ENCODE assay signal across 25 cellular contexts in the genomic region with DNA sequence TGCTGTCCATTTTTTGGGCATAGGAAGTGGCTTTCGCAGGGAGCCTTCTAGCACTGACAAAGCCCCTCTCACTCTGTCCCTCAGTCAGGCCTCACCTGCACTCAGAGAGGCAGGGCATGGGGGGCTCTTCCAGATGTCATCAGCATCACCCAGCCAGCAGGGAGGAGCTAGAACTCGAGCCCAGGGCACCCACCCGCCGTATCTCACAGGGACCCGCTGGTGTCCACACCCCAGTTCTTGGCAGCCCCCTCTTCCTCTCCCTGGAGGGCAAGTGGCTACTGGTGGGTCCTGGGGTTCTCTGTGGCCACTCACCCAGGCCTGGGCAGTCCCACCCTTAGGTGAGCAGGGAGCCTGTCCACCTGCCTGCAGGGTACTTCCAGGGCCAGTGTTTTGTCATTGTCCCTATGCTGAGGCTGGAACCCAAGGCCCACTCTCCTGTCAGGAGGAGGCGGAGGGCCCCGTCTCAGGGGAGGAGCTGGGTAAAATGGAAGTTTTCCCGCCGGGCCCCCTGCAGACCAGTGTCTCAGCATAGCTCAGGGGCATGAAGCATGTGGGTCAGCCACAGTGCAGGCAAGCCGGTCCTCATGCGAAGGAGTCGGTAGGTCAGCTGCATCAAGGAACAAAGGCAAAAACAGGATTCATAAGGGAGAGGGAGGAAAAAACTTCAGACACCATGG. TPM values are rescaled to one million over a fixed set of nuclear protein-coding genes. Genes with fewer than 3 reads are reported as not detected.
DNase-seq lines count a peak whose midpoint lies in the region; ATAC-seq, FAIRE-seq and TF ChIP-seq lines count a peak whose summit lies in the region.
"Had no signal": no experiment of that assay in that cellular context is flagged by ENCODE, and none has a peak within 500 bp of the region (broad histone marks: within the 10 kb centered on the region; RNA-seq: fewer than 3 reads in every experiment).

No MANE protein-coding gene starts in this region.

- H3K9me3 Mint-ChIP-seq in activated naive CD4-positive, alpha-beta T cell treated with anti-CD3 and anti-CD28 coated beads, Interleukin-2, amount 50 U/mL, for 24 hours, result no peaks in the 10 kb centered on the region
- no peaks in the 10 kb centered on the region for H3K9me3 Mint-ChIP-seq in activated naive CD4-positive, alpha-beta T cell treated with anti-CD3 and anti-CD28 coated beads, Interleukin-2, amount 50 U/mL, for 72 hours
- H3K9me3 Mint-ChIP-seq: CD4-positive, CD25-positive, alpha-beta regulatory T cell had no signal

- H3K27me3 ChIP-seq in H7 (ENCODE audit: control insufficient read depth, insufficient read depth, low read length) (peaks cover 5% of the 10 kb centered on the region), spleen (replicated peaks in 1 of 7) (peaks cover 0 to 17% (median 0%) of the 10 kb centered on the region in 7 donors), dorsolateral prefrontal cortex (no peaks in the 10 kb centered on the region)
- H3K27me3 ChIP-seq: BE2C, SJSA1 had no signal

- H3K4me1 Mint-ChIP-seq in activated naive CD4-positive, alpha-beta T cell treated with anti-CD3 and anti-CD28 coated beads, Interleukin-2, amount 50 U/mL, for 24 hours, result peaks cover 26% of the 10 kb centered on the region

- no peak overlapping the region for H3K4me3 Mint-ChIP-seq in activated naive CD4-positive, alpha-beta T cell treated with anti-CD3 and anti-CD28 coated beads, Interleukin-2, amount 50 U/mL, for 24 hours
- H3K4me3 Mint-ChIP-seq: CD4-positive, CD25-positive, alpha-beta regulatory T cell had no signal

- no peak for DNase-seq in activated naive CD4-positive, alpha-beta T cell treated with anti-CD3 and anti-CD28 coated beads, Interleukin-2, amount 50 U/mL, for 72 hours (ENCODE audit: low spot score in 2 of 2)
- DNase-seq in H7 (peak; percentile 72), kidney (peak; percentile 53), Ammon's horn (ENCODE audit: low spot score) (no peak), spleen (no peak), dorsolateral prefrontal cortex (no peak)
- DNase-seq: BE2C; CD4-positive, CD25-positive, alpha-beta regulatory T cell; GOT3; NCI-H1048; NCI-H1417; NCI-H1694; NCI-H2081; NCI-H2227 treated with DMSO at 0.1 percent for 48 hours; NCI-H526 treated with DMSO at 0.1 percent for 48 hours; PC-9 had no signal

- no peaks in the 10 kb centered on the region for H3K36me3 ChIP-seq in H7 (replicated peaks; ENCODE audit: control insufficient read depth, insufficient read depth, low read length)
- no peaks in the 10 kb centered on the region for H3K36me3 ChIP-seq in kidney (ENCODE audit: control insufficient read depth in 1 of 2, insufficient read depth in 2 of 2, low read length in 2 of 2)
- H3K36me3 ChIP-seq in spleen, result no peaks in the 10 kb centered on the region
- H3K36me3 ChIP-seq: BE2C, SJSA1 had no signal

- FAIRE-seq in kidney (lab: Jason Lieb, UNC), result no peak
- FAIRE-seq: D721Med, G401.6 had no signal

- TF ChIP-seq CTCF in kidney (IDR thresholded peaks at IDR 0.05; ENCODE audit: borderline replicate concordance, extremely low read depth, insufficient read depth), result no peak
- TF ChIP-seq CTCF in spleen (IDR thresholded peaks at IDR 0.05 in 8 of 11, conservative IDR thresholded peaks at IDR 0.05 in 3 of 11), result no peak
- no peak for TF ChIP-seq CTCF in dorsolateral prefrontal cortex (IDR thresholded peaks at IDR 0.05 in 54 of 56, conservative IDR thresholded peaks at IDR 0.05 in 2 of 56; ENCODE audit: low read depth in 1 of 56, partially characterized antibody in 56 of 56)

- H3K9ac ChIP-seq in kidney (ENCODE audit: low read length in 2 of 2), result no peak overlapping the region

- H3K4me1 ChIP-seq in kidney (ENCODE audit: control insufficient read depth in 1 of 2, insufficient read depth in 1 of 2, low read depth in 1 of 2, low read length in 2 of 2), result peaks cover 14 to 25% of the 10 kb centered on the region in 2 donors
- peaks cover 0 to 62% (median 38%) of the 10 kb centered on the region in 6 donors for H3K4me1 ChIP-seq in spleen
- H3K4me1 ChIP-seq: BE2C, SJSA1 had no signal

- no peak overlapping the region for H3K27ac ChIP-seq in kidney (ENCODE audit: low read depth in 2 of 2, low read length in 2 of 2)
- H3K27ac ChIP-seq in spleen, result peak overlapping the region in 1 of 8 donors; percentile 65
- H3K27ac ChIP-seq in dorsolateral prefrontal cortex, result no peak overlapping the region
- H3K27ac ChIP-seq: 22Rv1, PC-9, SJSA1 had no signal

- H3K36me3 Mint-ChIP-seq in activated naive CD4-positive, alpha-beta T cell treated with anti-CD3 and anti-CD28 coated beads, Interleukin-2, amount 50 U/mL, for 24 hours, result no peaks in the 10 kb centered on the region
- no peaks in the 10 kb centered on the region for H3K36me3 Mint-ChIP-seq in activated naive CD4-positive, alpha-beta T cell treated with anti-CD3 and anti-CD28 coated beads, Interleukin-2, amount 50 U/mL, for 72 hours
- H3K36me3 Mint-ChIP-seq: CD4-positive, CD25-positive, alpha-beta regulatory T cell had no signal

- H3K9me3 ChIP-seq in kidney (ENCODE audit: control insufficient read depth in 1 of 2, low read length in 2 of 2) (no peaks in the 10 kb centered on the region), spleen (no peaks in the 10 kb centered on the region)
- H3K9me3 ChIP-seq: BE2C, SJSA1 had no signal

- no peak for TF ChIP-seq POLR2A in spleen (IDR thresholded peaks at IDR 0.05)

- WGBS in spleen, 5 donors, result 82 to 91% (median 88%) methylated on average over 12 of the region's 12 CpGs

- intact Hi-C loops in kidney (cut with DNase I), result no loop called here
- intact Hi-C loops in spleen (cut with DNase I; ENCODE audit: low total_unique reads), result no loop called here
- intact Hi-C loops in dorsolateral prefrontal cortex (cut with DNase I), result no loop called here

- no peak overlapping the region for H3K4me3 ChIP-seq in H7 (ENCODE audit: insufficient read depth, low read depth, low read length)
- no peak overlapping the region for H3K4me3 ChIP-seq in kidney (ENCODE audit: low read length in 2 of 2)
- H3K4me3 ChIP-seq in spleen, result no peak overlapping the region
- H3K4me3 ChIP-seq in dorsolateral prefrontal cortex, result no peak overlapping the region
- H3K4me3 ChIP-seq: PC-9, SJSA1 had no signal

- peak overlapping the region; percentile 68 for H3K27ac Mint-ChIP-seq in activated naive CD4-positive, alpha-beta T cell treated with anti-CD3 and anti-CD28 coated beads, Interleukin-2, amount 50 U/mL, for 24 hours
- H3K27ac Mint-ChIP-seq in activated naive CD4-positive, alpha-beta T cell treated with anti-CD3 and anti-CD28 coated beads, Interleukin-2, amount 50 U/mL, for 72 hours, result no peak overlapping the region

- H3K27me3 Mint-ChIP-seq in activated naive CD4-positive, alpha-beta T cell treated with anti-CD3 and anti-CD28 coated beads, Interleukin-2, amount 50 U/mL, for 24 hours, result no peaks in the 10 kb centered on the region
- H3K27me3 Mint-ChIP-seq: CD4-positive, CD25-positive, alpha-beta regulatory T cell had no signal

- no peak for ATAC-seq in activated naive CD4-positive, alpha-beta T cell treated with anti-CD3 and anti-CD28 coated beads, Interleukin-2, amount 50 U/mL, for 72 hours
- ATAC-seq: Right ventricle myocardium inferior had no signal

RNA-seq across cellular contexts. Expression of gene MYO7A, which starts 21.8 kb away (rescaled TPM):
- under 1 TPM in 1 of 2 donors, not detected in 1; 0.32 TPM for total RNA-seq in activated naive CD4-positive, alpha-beta T cell treated with anti-CD3 and anti-CD28 coated beads, Interleukin-2, amount 50 U/mL, for 72 hours
- total RNA-seq in H7 (2014; rRNA removed; shearing (Covaris generic)), result 1.8 and 2.2 TPM in 2 replicates
- total RNA-seq in kidney (10.7 TPM), spleen (100 to 1,000 TPM in 1 of 7 donors, 10 to 100 TPM in 6; 27.2 to 147 (median 61.0) TPM), dorsolateral prefrontal cortex (10 to 100 TPM in 27 of 120 experiments, 1 to 10 TPM in 93; 3.4 to 21.5 (median 7.7) TPM)
- polyA plus RNA-seq in kidney (ENCODE audit: insufficient read depth, low read depth, low replicate concordance) (6.1 TPM), spleen (10 to 100 TPM in 2 of 3 donors, 1 to 10 TPM in 1; 3.5 to 14.3 (median 11.3) TPM)
- total RNA-seq: SJSA1 had no signal

RNA-seq across cellular contexts. Expression of gene OMP, which starts 47.2 kb away (rescaled TPM):
- total RNA-seq in activated naive CD4-positive, alpha-beta T cell treated with anti-CD3 and anti-CD28 coated beads, Interleukin-2, amount 50 U/mL, for 72 hours, result not detected
- not detected in 2 replicates for total RNA-seq in H7 (2014; rRNA removed; shearing (Covaris generic))
- 1.8 TPM for total RNA-seq in kidney
- polyA plus RNA-seq in kidney (ENCODE audit: insufficient read depth, low read depth, low replicate concordance), result not detected
- under 1 TPM in 1 of 7 donors, not detected in 6; 0.64 TPM for total RNA-seq in spleen
- polyA plus RNA-seq in spleen, result under 1 TPM in 1 of 3 donors, not detected in 2; 0.51 TPM
- total RNA-seq in dorsolateral prefrontal cortex, result 1 to 10 TPM in 58 of 120 experiments, under 1 TPM in 3, not detected in 59; 0.86 to 4.4 (median 1.8) TPM
- total RNA-seq: CD4-positive, CD25-positive, alpha-beta regulatory T cell; Daoy; NCI-H460; Right ventricle myocardium inferior; RPMI7951; SJSA1 had no signal
- polyA plus RNA-seq: CD4-positive, CD25-positive, alpha-beta regulatory T cell had no signal

Comparison
In these comparisons a context has a peak if more than half of its experiments do, and no peak if none do; other contexts are left out.
1. DNase-seq: peak in H7 (single experiment) and kidney (single experiment); none in activated naive CD4-positive, alpha-beta T cell treated with anti-CD3 and anti-CD28 coated beads, Interleukin-2, amount 50 U/mL, for 72 hours (0 of 2), Ammon's horn (single experiment), spleen (single experiment) and dorsolateral prefrontal cortex (0 of 10).